1 cellular context compared by ENCODE assay signal in the genomic region with DNA sequence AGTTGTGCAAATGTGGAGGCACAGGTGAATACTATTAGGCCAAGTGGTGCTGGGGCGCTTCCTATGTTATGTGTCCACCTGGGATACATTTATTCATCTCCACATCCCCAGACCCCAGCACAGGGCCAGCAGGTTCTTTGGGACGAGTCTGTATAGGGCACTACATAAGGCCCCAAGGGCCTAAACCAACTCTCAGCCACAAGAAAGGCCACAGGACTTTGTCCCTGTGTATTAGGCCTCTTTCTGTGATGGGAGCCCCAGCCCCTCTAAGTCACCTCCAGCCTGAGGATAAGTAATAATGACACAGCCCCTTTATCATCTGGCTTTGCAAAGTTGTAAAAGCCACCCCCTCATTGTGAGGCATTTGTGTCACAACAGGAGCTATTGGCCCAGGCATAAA.
TF ChIP-seq lines count a peak whose summit lies in the region.

No MANE protein-coding gene starts in this region.

TF ChIP-seq in H1, 55 proteins besides CTCF, POLR2A, EP300 and RAD21:
- TF ChIP-seq EGR1 (IDR thresholded peaks at IDR 0.05; ENCODE audit: borderline replicate concordance, low read depth, low read length) (no peak), CBX8 (IDR thresholded peaks at IDR 0.05; ENCODE audit: borderline replicate concordance, low read depth, low read length) (no peak), SAP30 (IDR thresholded peaks at IDR 0.05; ENCODE audit: insufficient read depth, insufficient replicate concordance, low read length) (no peak), SP1 (IDR thresholded peaks at IDR 0.05; ENCODE audit: low read depth, low read length) (no peak), NRF1 (IDR thresholded peaks at IDR 0.05; ENCODE audit: low read depth, low read length) (no peak), RNF2 (IDR thresholded peaks at IDR 0.05; ENCODE audit: borderline replicate concordance, low read depth, low read length, missing control alignments, poor library complexity, severe bottlenecking) (no peak), CEBPB (IDR thresholded peaks at IDR 0.05; ENCODE audit: low read depth, low read length) (no peak), RBBP5 (IDR thresholded peaks at IDR 0.05; ENCODE audit: borderline replicate concordance, low read depth, low read length) (no peak), TCF12 (IDR thresholded peaks at IDR 0.05; ENCODE audit: low read depth, low read length) (no peak), CTBP2 (IDR thresholded peaks at IDR 0.05; ENCODE audit: borderline replicate concordance, insufficient read depth, insufficient read length, low read length) (no peak), TEAD4 (IDR thresholded peaks at IDR 0.05; ENCODE audit: low read depth, low read length) (no peak)
- TF ChIP-seq, protein P1, sequence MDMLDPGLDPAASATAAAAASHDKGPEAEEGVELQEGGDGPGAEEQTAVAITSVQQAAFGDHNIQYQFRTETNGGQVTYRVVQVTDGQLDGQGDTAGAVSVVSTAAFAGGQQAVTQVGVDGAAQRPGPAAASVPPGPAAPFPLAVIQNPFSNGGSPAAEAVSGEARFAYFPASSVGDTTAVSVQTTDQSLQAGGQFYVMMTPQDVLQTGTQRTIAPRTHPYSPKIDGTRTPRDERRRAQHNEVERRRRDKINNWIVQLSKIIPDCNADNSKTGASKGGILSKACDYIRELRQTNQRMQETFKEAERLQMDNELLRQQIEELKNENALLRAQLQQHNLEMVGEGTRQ (IDR thresholded peaks at IDR 0.05; ENCODE audit: low read length): no peak
- TF ChIP-seq, protein P2, sequence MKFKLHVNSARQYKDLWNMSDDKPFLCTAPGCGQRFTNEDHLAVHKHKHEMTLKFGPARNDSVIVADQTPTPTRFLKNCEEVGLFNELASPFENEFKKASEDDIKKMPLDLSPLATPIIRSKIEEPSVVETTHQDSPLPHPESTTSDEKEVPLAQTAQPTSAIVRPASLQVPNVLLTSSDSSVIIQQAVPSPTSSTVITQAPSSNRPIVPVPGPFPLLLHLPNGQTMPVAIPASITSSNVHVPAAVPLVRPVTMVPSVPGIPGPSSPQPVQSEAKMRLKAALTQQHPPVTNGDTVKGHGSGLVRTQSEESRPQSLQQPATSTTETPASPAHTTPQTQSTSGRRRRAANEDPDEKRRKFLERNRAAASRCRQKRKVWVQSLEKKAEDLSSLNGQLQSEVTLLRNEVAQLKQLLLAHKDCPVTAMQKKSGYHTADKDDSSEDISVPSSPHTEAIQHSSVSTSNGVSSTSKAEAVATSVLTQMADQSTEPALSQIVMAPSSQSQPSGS (IDR thresholded peaks at IDR 0.05; ENCODE audit: low read length): no peak
- TF ChIP-seq, protein P3, sequence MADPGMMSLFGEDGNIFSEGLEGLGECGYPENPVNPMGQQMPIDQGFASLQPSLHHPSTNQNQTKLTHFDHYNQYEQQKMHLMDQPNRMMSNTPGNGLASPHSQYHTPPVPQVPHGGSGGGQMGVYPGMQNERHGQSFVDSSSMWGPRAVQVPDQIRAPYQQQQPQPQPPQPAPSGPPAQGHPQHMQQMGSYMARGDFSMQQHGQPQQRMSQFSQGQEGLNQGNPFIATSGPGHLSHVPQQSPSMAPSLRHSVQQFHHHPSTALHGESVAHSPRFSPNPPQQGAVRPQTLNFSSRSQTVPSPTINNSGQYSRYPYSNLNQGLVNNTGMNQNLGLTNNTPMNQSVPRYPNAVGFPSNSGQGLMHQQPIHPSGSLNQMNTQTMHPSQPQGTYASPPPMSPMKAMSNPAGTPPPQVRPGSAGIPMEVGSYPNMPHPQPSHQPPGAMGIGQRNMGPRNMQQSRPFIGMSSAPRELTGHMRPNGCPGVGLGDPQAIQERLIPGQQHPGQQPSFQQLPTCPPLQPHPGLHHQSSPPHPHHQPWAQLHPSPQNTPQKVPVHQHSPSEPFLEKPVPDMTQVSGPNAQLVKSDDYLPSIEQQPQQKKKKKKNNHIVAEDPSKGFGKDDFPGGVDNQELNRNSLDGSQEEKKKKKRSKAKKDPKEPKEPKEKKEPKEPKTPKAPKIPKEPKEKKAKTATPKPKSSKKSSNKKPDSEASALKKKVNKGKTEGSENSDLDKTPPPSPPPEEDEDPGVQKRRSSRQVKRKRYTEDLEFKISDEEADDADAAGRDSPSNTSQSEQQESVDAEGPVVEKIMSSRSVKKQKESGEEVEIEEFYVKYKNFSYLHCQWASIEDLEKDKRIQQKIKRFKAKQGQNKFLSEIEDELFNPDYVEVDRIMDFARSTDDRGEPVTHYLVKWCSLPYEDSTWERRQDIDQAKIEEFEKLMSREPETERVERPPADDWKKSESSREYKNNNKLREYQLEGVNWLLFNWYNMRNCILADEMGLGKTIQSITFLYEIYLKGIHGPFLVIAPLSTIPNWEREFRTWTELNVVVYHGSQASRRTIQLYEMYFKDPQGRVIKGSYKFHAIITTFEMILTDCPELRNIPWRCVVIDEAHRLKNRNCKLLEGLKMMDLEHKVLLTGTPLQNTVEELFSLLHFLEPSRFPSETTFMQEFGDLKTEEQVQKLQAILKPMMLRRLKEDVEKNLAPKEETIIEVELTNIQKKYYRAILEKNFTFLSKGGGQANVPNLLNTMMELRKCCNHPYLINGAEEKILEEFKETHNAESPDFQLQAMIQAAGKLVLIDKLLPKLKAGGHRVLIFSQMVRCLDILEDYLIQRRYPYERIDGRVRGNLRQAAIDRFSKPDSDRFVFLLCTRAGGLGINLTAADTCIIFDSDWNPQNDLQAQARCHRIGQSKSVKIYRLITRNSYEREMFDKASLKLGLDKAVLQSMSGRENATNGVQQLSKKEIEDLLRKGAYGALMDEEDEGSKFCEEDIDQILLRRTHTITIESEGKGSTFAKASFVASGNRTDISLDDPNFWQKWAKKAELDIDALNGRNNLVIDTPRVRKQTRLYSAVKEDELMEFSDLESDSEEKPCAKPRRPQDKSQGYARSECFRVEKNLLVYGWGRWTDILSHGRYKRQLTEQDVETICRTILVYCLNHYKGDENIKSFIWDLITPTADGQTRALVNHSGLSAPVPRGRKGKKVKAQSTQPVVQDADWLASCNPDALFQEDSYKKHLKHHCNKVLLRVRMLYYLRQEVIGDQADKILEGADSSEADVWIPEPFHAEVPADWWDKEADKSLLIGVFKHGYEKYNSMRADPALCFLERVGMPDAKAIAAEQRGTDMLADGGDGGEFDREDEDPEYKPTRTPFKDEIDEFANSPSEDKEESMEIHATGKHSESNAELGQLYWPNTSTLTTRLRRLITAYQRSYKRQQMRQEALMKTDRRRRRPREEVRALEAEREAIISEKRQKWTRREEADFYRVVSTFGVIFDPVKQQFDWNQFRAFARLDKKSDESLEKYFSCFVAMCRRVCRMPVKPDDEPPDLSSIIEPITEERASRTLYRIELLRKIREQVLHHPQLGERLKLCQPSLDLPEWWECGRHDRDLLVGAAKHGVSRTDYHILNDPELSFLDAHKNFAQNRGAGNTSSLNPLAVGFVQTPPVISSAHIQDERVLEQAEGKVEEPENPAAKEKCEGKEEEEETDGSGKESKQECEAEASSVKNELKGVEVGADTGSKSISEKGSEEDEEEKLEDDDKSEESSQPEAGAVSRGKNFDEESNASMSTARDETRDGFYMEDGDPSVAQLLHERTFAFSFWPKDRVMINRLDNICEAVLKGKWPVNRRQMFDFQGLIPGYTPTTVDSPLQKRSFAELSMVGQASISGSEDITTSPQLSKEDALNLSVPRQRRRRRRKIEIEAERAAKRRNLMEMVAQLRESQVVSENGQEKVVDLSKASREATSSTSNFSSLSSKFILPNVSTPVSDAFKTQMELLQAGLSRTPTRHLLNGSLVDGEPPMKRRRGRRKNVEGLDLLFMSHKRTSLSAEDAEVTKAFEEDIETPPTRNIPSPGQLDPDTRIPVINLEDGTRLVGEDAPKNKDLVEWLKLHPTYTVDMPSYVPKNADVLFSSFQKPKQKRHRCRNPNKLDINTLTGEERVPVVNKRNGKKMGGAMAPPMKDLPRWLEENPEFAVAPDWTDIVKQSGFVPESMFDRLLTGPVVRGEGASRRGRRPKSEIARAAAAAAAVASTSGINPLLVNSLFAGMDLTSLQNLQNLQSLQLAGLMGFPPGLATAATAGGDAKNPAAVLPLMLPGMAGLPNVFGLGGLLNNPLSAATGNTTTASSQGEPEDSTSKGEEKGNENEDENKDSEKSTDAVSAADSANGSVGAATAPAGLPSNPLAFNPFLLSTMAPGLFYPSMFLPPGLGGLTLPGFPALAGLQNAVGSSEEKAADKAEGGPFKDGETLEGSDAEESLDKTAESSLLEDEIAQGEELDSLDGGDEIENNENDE (IDR thresholded peaks at IDR 0.05; ENCODE audit: insufficient replicate concordance, low read length): no peak
